ENCODE assay signal across 8 cellular contexts in the genomic region with DNA sequence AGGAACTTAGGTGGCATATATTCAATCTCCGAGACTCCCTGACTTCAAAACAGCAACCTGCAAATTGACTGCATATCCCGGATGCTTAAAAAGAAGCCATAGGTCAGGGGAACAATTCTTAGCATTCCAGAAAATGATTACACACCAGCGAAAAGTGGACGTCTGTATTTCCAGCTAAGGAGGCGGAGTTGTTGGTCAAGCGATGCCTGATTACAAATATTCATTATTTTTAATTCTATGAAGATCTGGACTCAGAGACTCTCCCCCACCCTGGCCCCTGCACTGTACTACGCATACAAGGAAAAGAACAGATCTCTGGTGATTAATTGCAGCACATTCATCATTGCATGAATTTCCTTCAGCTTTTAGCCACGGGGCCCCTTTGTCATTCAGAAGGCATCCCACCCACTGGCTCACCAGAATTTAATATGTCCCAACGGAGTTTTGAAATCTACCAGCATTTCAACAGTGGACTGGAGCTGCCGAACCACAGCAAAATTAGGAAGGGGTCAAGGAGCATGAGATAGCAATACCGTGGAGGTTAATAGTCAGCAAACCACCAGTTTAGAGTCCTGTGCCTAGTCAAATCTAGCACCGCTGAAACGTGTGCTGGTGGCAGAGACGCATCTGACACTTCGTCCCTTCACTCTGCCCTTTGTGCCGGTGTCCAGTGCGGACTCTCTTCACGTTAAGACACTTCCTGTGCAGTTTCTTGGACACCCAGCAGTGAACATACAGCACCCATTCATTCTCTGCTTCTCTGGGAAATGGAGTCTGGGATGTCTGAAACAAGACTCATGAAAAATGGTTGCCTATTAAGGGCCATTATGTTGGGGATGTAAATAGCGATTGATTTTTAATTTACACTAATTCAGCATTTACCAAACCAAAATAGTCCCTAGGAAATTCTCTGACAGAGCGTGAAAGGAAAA. TPM values are rescaled to one million over a fixed set of nuclear protein-coding genes. Genes with fewer than 3 reads are reported as not detected.
DNase-seq lines count a peak whose midpoint lies in the region; TF ChIP-seq lines count a peak whose summit lies in the region.
"Not testable (repeated sequence)": the region's sequence is repeated elsewhere in the genome, so short reads cannot be mapped to it uniquely, and the experiment has no call there.

No MANE protein-coding gene starts in this region.

- H3K27ac ChIP-seq in HL-60 (replicated peaks) (peak overlapping the region; percentile 27; the same call in 1 of the 2 replicates), VCaP (peak overlapping the region; percentile 91; the same call in 1 of the 2 replicates), suprapubic skin (peak overlapping the region; percentile 18)

- H3K9me3 Mint-ChIP-seq in osteocyte (ENCODE audit: unreplicated experiment) = not testable (repeated sequence)

- H3K4me3 ChIP-seq in HL-60 (replicated peaks; ENCODE audit: insufficient read depth, low read length); foreskin fibroblast (ENCODE audit: low read depth in 1 of 2, low read length in 2 of 2); suprapubic skin: not testable (repeated sequence)

- WGBS in suprapubic skin = 81% methylated on average over 16 of the region's 20 CpGs

- peaks cover 14% of the 10 kb centered on the region for H3K36me3 Mint-ChIP-seq in osteocyte (ENCODE audit: unreplicated experiment)

- H3K27me3 Mint-ChIP-seq in osteocyte (ENCODE audit: unreplicated experiment) = not testable (repeated sequence)

- peak overlapping the region; percentile 59 for H3K27ac Mint-ChIP-seq in osteocyte (ENCODE audit: unreplicated experiment)

- not testable (repeated sequence) for H3K9me3 ChIP-seq in suprapubic skin

- DNase-seq in AG20443 (ENCODE audit: low spot score) (peak; percentile 49), dermis blood vessel endothelial cell (peak; percentile 74), foreskin fibroblast (peak; percentile 67 to 74), left kidney (ENCODE audit: low read depth, low spot score) (peak; percentile 12), osteocyte (ENCODE audit: extremely low spot score, unreplicated experiment) (peak; percentile 13)
- not testable (repeated sequence) for DNase-seq in HL-60 (ENCODE audit: low read depth in 1 of 2, low spot score in 1 of 2); suprapubic skin (ENCODE audit: low spot score in 2 of 2)

- H3K4me1 ChIP-seq in suprapubic skin = peaks cover 41% of the 10 kb centered on the region

- H3K4me1 Mint-ChIP-seq in osteocyte (ENCODE audit: unreplicated experiment) = peaks cover 65% of the 10 kb centered on the region

- not testable (repeated sequence) for TF ChIP-seq POLR2A in suprapubic skin (IDR thresholded peaks at IDR 0.05)

- TF ChIP-seq EP300 in suprapubic skin (IDR thresholded peaks at IDR 0.05) = not testable (repeated sequence)

- not testable (repeated sequence) for H3K4me3 Mint-ChIP-seq in osteocyte (ENCODE audit: unreplicated experiment)

- not testable (repeated sequence) for H3K36me3 ChIP-seq in suprapubic skin

- TF ChIP-seq CTCF in HL-60 (IDR thresholded peaks at IDR 0.05; ENCODE audit: insufficient read depth, low read length); VCaP (conservative IDR thresholded peaks at IDR 0.05); foreskin fibroblast (IDR thresholded peaks at IDR 0.05; ENCODE audit: low read depth, low read length); osteocyte (IDR thresholded peaks at IDR 0.05); suprapubic skin (IDR thresholded peaks at IDR 0.05): not testable (repeated sequence)

- not testable (repeated sequence) for H3K27me3 ChIP-seq in HL-60 (ENCODE audit: insufficient read depth, poor library complexity, severe bottlenecking); suprapubic skin

RNA-seq across cellular contexts. Expression of a gene that starts 46.8 kb away (rescaled TPM):
- total RNA-seq in dermis blood vessel endothelial cell (80.8 and 98.9 TPM in 2 replicates), osteocyte (257 and 258 TPM in 2 replicates), suprapubic skin (100 to 1,000 TPM in 1 of 4 donors, 10 to 100 TPM in 3; 52.9 to 129 (median 72.1) TPM)

Comparison
In these comparisons a context has a peak if more than half of its experiments do, and no peak if none do; other contexts are left out.
1. H3K27ac ChIP-seq: peak in every context shown above with its lines; median percentile 91 in VCaP; 27 in HL-60; 18 in suprapubic skin.